14 cellular contexts compared by ENCODE assay signal in genomic region chr1:89705901-89706699, GRCh38.
DNase-seq lines count a peak whose midpoint lies in the region; ATAC-seq and TF ChIP-seq lines count a peak whose summit lies in the region.
"Had no signal": no experiment of that assay in that cellular context is flagged by ENCODE, and none has a peak within 500 bp of the region (broad histone marks: within the 10 kb centered on the region; RNA-seq: fewer than 3 reads in every experiment).

No MANE protein-coding gene starts in this region.

- H3K27me3 ChIP-seq in spleen (replicated peaks in 1 of 7) (no peaks in the 10 kb centered on the region), trophoblast cell (ENCODE audit: insufficient read depth, low read length) (no peaks in the 10 kb centered on the region)
- H3K27me3 ChIP-seq: SJSA1 had no signal

- peaks cover 72% of the 10 kb centered on the region for H3K4me1 Mint-ChIP-seq in activated naive CD4-positive, alpha-beta T cell treated with anti-CD3 and anti-CD28 coated beads, Interleukin-2, amount 50 U/mL, for 24 hours

- no peak overlapping the region for H2BK5ac ChIP-seq in trophoblast cell (ENCODE audit: low read depth, low read length, poor library complexity)

- intact Hi-C loops in spleen (cut with DNase I; ENCODE audit: low total_unique reads) = no loop called here

- H3K14ac ChIP-seq in trophoblast cell (ENCODE audit: low read length) = no peak overlapping the region

- no peak overlapping the region for H2AK5ac ChIP-seq in trophoblast cell (ENCODE audit: low read length)

- H3K79me2 ChIP-seq in trophoblast cell (ENCODE audit: control insufficient read depth, insufficient read depth, low read length, poor library complexity) = no peaks in the 10 kb centered on the region
- H3K79me2 ChIP-seq: parathyroid adenoma had no signal

- no peak overlapping the region for H3K4me3 Mint-ChIP-seq in activated naive CD4-positive, alpha-beta T cell treated with anti-CD3 and anti-CD28 coated beads, Interleukin-2, amount 50 U/mL, for 24 hours

- no peak overlapping the region for H2AFZ ChIP-seq in trophoblast cell (ENCODE audit: insufficient read depth, low read length, poor library complexity)
- H2AFZ ChIP-seq: parathyroid adenoma had no signal

- H3K36me3 Mint-ChIP-seq in activated naive CD4-positive, alpha-beta T cell treated with anti-CD3 and anti-CD28 coated beads, Interleukin-2, amount 50 U/mL, for 24 hours = peaks cover 37% of the 10 kb centered on the region
- peaks cover 36 to 74% of the 10 kb centered on the region in 2 donors for H3K36me3 Mint-ChIP-seq in activated naive CD4-positive, alpha-beta T cell treated with anti-CD3 and anti-CD28 coated beads, Interleukin-2, amount 50 U/mL, for 72 hours

- H3K27ac Mint-ChIP-seq in activated naive CD4-positive, alpha-beta T cell treated with anti-CD3 and anti-CD28 coated beads, Interleukin-2, amount 50 U/mL, for 24 hours = peak overlapping the region; percentile 80
- no peak overlapping the region for H3K27ac Mint-ChIP-seq in activated naive CD4-positive, alpha-beta T cell treated with anti-CD3 and anti-CD28 coated beads, Interleukin-2, amount 50 U/mL, for 72 hours

- H3K9ac ChIP-seq in trophoblast cell (ENCODE audit: low read length) = no peak overlapping the region
- H3K9ac ChIP-seq: parathyroid adenoma had no signal

- H4K8ac ChIP-seq in trophoblast cell (ENCODE audit: low read depth, low read length) = no peak overlapping the region

- H3K27ac ChIP-seq in spleen = peak overlapping the region in 6 of 8 donors; percentile 53 to 74 (median 66)
- H3K27ac ChIP-seq in trophoblast cell (ENCODE audit: low read depth, low read length) = no peak overlapping the region
- H3K27ac ChIP-seq: parathyroid adenoma, SJSA1 had no signal

- no peak overlapping the region for H3K23ac ChIP-seq in trophoblast cell (ENCODE audit: low read length)

- no peak for TF ChIP-seq POLR2A in spleen (IDR thresholded peaks at IDR 0.05)

- no peak overlapping the region for H3K4ac ChIP-seq in trophoblast cell (ENCODE audit: low read depth, low read length)

- H3K36me3 ChIP-seq in spleen (peaks cover 0 to 8% (median 2%) of the 10 kb centered on the region in 6 donors), trophoblast cell (ENCODE audit: control insufficient read depth in 1 of 2, insufficient read depth in 2 of 2, low read length in 2 of 2) (no peaks in the 10 kb centered on the region)

- no peak for ATAC-seq in activated naive CD4-positive, alpha-beta T cell treated with anti-CD3 and anti-CD28 coated beads, Interleukin-2, amount 50 U/mL, for 72 hours
- ATAC-seq in HG02678 (IDR thresholded peaks at IDR 0.05; ENCODE audit: unreplicated experiment) = peak; percentile 81

- H3K4me1 ChIP-seq in spleen = peaks cover 13 to 52% (median 26%) of the 10 kb centered on the region in 6 donors
- H3K4me1 ChIP-seq in trophoblast cell (ENCODE audit: control insufficient read depth in 1 of 2, insufficient read depth in 2 of 2, low read length in 2 of 2) = peaks cover 4 to 5% of the 10 kb centered on the region in 2 experiments
- H3K4me1 ChIP-seq: parathyroid adenoma had no signal

- H3K9me3 Mint-ChIP-seq in activated naive CD4-positive, alpha-beta T cell treated with anti-CD3 and anti-CD28 coated beads, Interleukin-2, amount 50 U/mL, for 24 hours = peaks cover 4% of the 10 kb centered on the region
- H3K9me3 Mint-ChIP-seq in activated naive CD4-positive, alpha-beta T cell treated with anti-CD3 and anti-CD28 coated beads, Interleukin-2, amount 50 U/mL, for 72 hours = peaks cover 3 to 10% of the 10 kb centered on the region in 2 donors

- H4K12ac ChIP-seq in trophoblast cell (ENCODE audit: low read depth, low read length) = no peak overlapping the region

- no peak overlapping the region for H3K4me3 ChIP-seq in Jurkat, Clone E6-1 (ENCODE audit: low read length)
- H3K4me3 ChIP-seq in spleen (no peak overlapping the region), trophoblast cell (ENCODE audit: low read depth, low read length) (no peak overlapping the region)
- H3K4me3 ChIP-seq: SJSA1 had no signal

- no peak overlapping the region for H2BK12ac ChIP-seq in trophoblast cell (ENCODE audit: low read length)

- no peaks in the 10 kb centered on the region for H3K27me3 Mint-ChIP-seq in activated naive CD4-positive, alpha-beta T cell treated with anti-CD3 and anti-CD28 coated beads, Interleukin-2, amount 50 U/mL, for 24 hours

- H3K79me1 ChIP-seq in trophoblast cell (ENCODE audit: low read length) = peaks cover 3% of the 10 kb centered on the region

- H3K9me3 ChIP-seq in spleen (no peaks in the 10 kb centered on the region), trophoblast cell (ENCODE audit: insufficient read depth, low read depth, low read length) (peaks cover 3% of the 10 kb centered on the region)
- H3K9me3 ChIP-seq: SJSA1 had no signal

- no peak overlapping the region for H3K18ac ChIP-seq in trophoblast cell (ENCODE audit: low read length)

- H2BK120ac ChIP-seq in trophoblast cell (ENCODE audit: insufficient read depth, low read length, poor library complexity) = no peak overlapping the region

- H4K91ac ChIP-seq in trophoblast cell (ENCODE audit: low read depth, low read length) = no peak overlapping the region

- TF ChIP-seq CTCF in spleen (IDR thresholded peaks at IDR 0.05 in 8 of 11, conservative IDR thresholded peaks at IDR 0.05 in 3 of 11) = no peak

- DNase-seq in activated naive CD4-positive, alpha-beta T cell treated with anti-CD3 and anti-CD28 coated beads, Interleukin-2, amount 50 U/mL, for 72 hours (ENCODE audit: low spot score in 2 of 2) = no peak
- DNase-seq in Jurkat, Clone E6-1 (ENCODE audit: low read depth, low spot score) = peak; percentile 37
- DNase-seq in spleen = no peak
- DNase-seq in trophoblast cell = no peak
- no peak for DNase-seq in anterior cingulate cortex (lab: John Stamatoyannopoulos, UW)
- DNase-seq in NK-92 treated with Interleukin-12 subunit alpha and Interleukin-12 subunit beta, amount 100 ng/mL, for 24 hours (lab: John Stamatoyannopoulos, UW) = no peak
- DNase-seq: amygdala; effector memory CD4-positive, alpha-beta T cell; NCI-H526; stimulated activated CD4-positive, alpha-beta T cell treated with anti-CD3 and anti-CD28 coated beads, Interleukin-2, amount 100 ng/mL, for 24 hours had no signal

- H3K4me2 ChIP-seq in trophoblast cell (ENCODE audit: low read length) = no peak overlapping the region

- WGBS in spleen, 5 donors = 52 to 59% (median 55%) methylated on average over 6 of the region's 6 CpGs
- no CpG with 5 or more reads among the region's 6 CpGs for WGBS in trophoblast cell (ENCODE audit: extremely low coverage, insufficient coverage, insufficient read length)
